20 cellular contexts compared by ENCODE assay signal in genomic region chr15:66424963-66425612, GRCh38. TPM values are rescaled to one million over a fixed set of nuclear protein-coding genes. Genes with fewer than 3 reads are reported as not detected.
A peak's percentile ranks its signal among the peaks of the same experiment; 100 is the strongest.
DNase-seq lines count a peak whose midpoint lies in the region; ATAC-seq and TF ChIP-seq lines count a peak whose summit lies in the region.
"Had no signal": no experiment of that assay in that cellular context is flagged by ENCODE, and none has a peak within 500 bp of the region (broad histone marks: within the 10 kb centered on the region; RNA-seq: fewer than 3 reads in every experiment).

No MANE protein-coding gene starts in this region.

- ATAC-seq in lower lobe of right lung = no peak
- ATAC-seq: left lung, mucosa of descending colon, PC-3, right cardiac atrium had no signal

- no peaks in the 10 kb centered on the region for H3K9me3 Mint-ChIP-seq in activated naive CD8-positive, alpha-beta T cell (ENCODE audit: low read depth)
- no peaks in the 10 kb centered on the region for H3K9me3 Mint-ChIP-seq in activated naive CD8-positive, alpha-beta T cell treated with anti-CD3 and anti-CD28 coated beads for 36 hours

- peak overlapping the region; percentile 41 for H3K27ac Mint-ChIP-seq in activated naive CD8-positive, alpha-beta T cell
- H3K27ac Mint-ChIP-seq in activated naive CD8-positive, alpha-beta T cell treated with anti-CD3 and anti-CD28 coated beads for 36 hours = no peak overlapping the region

- H3K27me3 Mint-ChIP-seq in activated naive CD8-positive, alpha-beta T cell = no peaks in the 10 kb centered on the region
- no peaks in the 10 kb centered on the region for H3K27me3 Mint-ChIP-seq in activated naive CD8-positive, alpha-beta T cell treated with anti-CD3 and anti-CD28 coated beads for 36 hours

- H3K79me2 ChIP-seq in Karpas-422 (ENCODE audit: low read length) = peaks cover 92% of the 10 kb centered on the region

- H3K9ac ChIP-seq in Karpas-422 (ENCODE audit: low read length) = no peak overlapping the region

- no peak overlapping the region for H3K4me2 ChIP-seq in Karpas-422 (ENCODE audit: low read depth, low read length, poor library complexity, severe bottlenecking)

- H3K4me3 ChIP-seq in Karpas-422 (ENCODE audit: low read length) (no peak overlapping the region), lower lobe of right lung (no peak overlapping the region)
- H3K4me3 ChIP-seq: left lung, mucosa of descending colon, thoracic aorta had no signal

- intact Hi-C loops in head of caudate nucleus (cut with DNase I) = no loop called here
- intact Hi-C loops in lower lobe of right lung (cut with DNase I) = no loop called here

- peak overlapping the region; percentile 4 for H3K4me3 Mint-ChIP-seq in activated naive CD8-positive, alpha-beta T cell
- H3K4me3 Mint-ChIP-seq in activated naive CD8-positive, alpha-beta T cell treated with anti-CD3 and anti-CD28 coated beads for 36 hours = no peak overlapping the region

- DNase-seq in activated naive CD8-positive, alpha-beta T cell treated with anti-CD3 and anti-CD28 coated beads for 36 hours = no peak
- no peak for DNase-seq in Karpas-422
- DNase-seq in head of caudate nucleus = peak in 26 of 42 donors; percentile 7 to 77 (median 34)
- no peak for DNase-seq in NCI-H345 treated with DMSO at 0.1 percent for 48 hours (lab: John Stamatoyannopoulos, UW; ENCODE audit: unreplicated experiment)
- no peak for DNase-seq in DMS79 (lab: John Stamatoyannopoulos, UW)
- no peak for DNase-seq in lower lobe of right lung
- DNase-seq: activated effector memory CD4-positive, alpha-beta T cell treated with anti-CD3 and anti-CD28 coated beads, Interleukin-2, amount 50 U/mL, for 16 hours; DND-41; glutamatergic neuron; left lung; mucosa of descending colon; NCI-H1417 treated with DMSO at 0.1 percent for 48 hours; NCI-H748 treated with DMSO at 0.1 percent for 48 hours; PC-3; right cardiac atrium; SHP77 treated with DMSO at 0.1 percent for 48 hours; stimulated activated CD4-positive, alpha-beta T cell treated with anti-CD3 and anti-CD28 coated beads, Interleukin-15, amount 100 ng/mL, for 24 hours had no signal

- peaks cover 42% of the 10 kb centered on the region for H3K4me1 Mint-ChIP-seq in activated naive CD8-positive, alpha-beta T cell (ENCODE audit: low read depth)
- H3K4me1 Mint-ChIP-seq in activated naive CD8-positive, alpha-beta T cell treated with anti-CD3 and anti-CD28 coated beads for 36 hours = peaks cover 52% of the 10 kb centered on the region

- H3K27ac ChIP-seq in Karpas-422 (ENCODE audit: low read length) (peak overlapping the region; percentile 34; the same call in 1 of the 2 replicates), lower lobe of right lung (no peak overlapping the region)
- H3K27ac ChIP-seq: left lung, thoracic aorta, VCaP had no signal

- H3K4me1 ChIP-seq in Karpas-422 (ENCODE audit: low read length) = peaks cover 36% of the 10 kb centered on the region
- H3K4me1 ChIP-seq in lower lobe of right lung = peaks cover 4% of the 10 kb centered on the region

- no peak for TF ChIP-seq CTCF in lower lobe of right lung (IDR thresholded peaks at IDR 0.05)

- no peak overlapping the region for H2AFZ ChIP-seq in Karpas-422 (ENCODE audit: low read length)

- no peaks in the 10 kb centered on the region for H4K20me1 ChIP-seq in Karpas-422 (ENCODE audit: insufficient read depth, low read depth, low read length)

- H3K36me3 ChIP-seq in Karpas-422 (ENCODE audit: insufficient read depth, low read length) = no peaks in the 10 kb centered on the region
- H3K36me3 ChIP-seq in lower lobe of right lung = no peaks in the 10 kb centered on the region
- H3K36me3 ChIP-seq: left lung, thoracic aorta had no signal

- H3K27me3 ChIP-seq in Karpas-422 (ENCODE audit: low read length) = no peaks in the 10 kb centered on the region
- no peaks in the 10 kb centered on the region for H3K27me3 ChIP-seq in lower lobe of right lung (ENCODE audit: low read depth)
- H3K27me3 ChIP-seq: left lung had no signal

- no peaks in the 10 kb centered on the region for H3K9me2 ChIP-seq in Karpas-422 (replicated peaks; ENCODE audit: insufficient read depth, low read length)

- H3K9me3 ChIP-seq in Karpas-422 (ENCODE audit: low read length) (no peaks in the 10 kb centered on the region), lower lobe of right lung (no peaks in the 10 kb centered on the region)
- H3K9me3 ChIP-seq: left lung, mucosa of descending colon, thoracic aorta had no signal

- H3K36me3 Mint-ChIP-seq in activated naive CD8-positive, alpha-beta T cell = peaks cover 6% of the 10 kb centered on the region
- peaks cover 33% of the 10 kb centered on the region for H3K36me3 Mint-ChIP-seq in activated naive CD8-positive, alpha-beta T cell treated with anti-CD3 and anti-CD28 coated beads for 36 hours

RNA-seq across cellular contexts. Expression of gene MAP2K1, which starts 38.4 kb away (rescaled TPM):
- 100 to 1,000 TPM; 103 to 108 TPM for total RNA-seq in activated naive CD8-positive, alpha-beta T cell treated with anti-CD3 and anti-CD28 coated beads for 36 hours
- total RNA-seq in Karpas-422 (2014; rRNA removed; shearing (Covaris generic); ENCODE audit: low replicate concordance) = 38.1 and 46.6 TPM in 2 replicates
- total RNA-seq in lower lobe of right lung = 53.6 TPM

Comparison
In these comparisons a context has a peak if more than half of its experiments do, and no peak if none do; other contexts are left out.
1. DNase-seq: peak in head of caudate nucleus (26 of 42); none in activated naive CD8-positive, alpha-beta T cell treated with anti-CD3 and anti-CD28 coated beads for 36 hours (single experiment), Karpas-422 (single experiment), NCI-H345 treated with DMSO at 0.1 percent for 48 hours (single experiment), DMS79 (single experiment) and lower lobe of right lung (single experiment).